11 cellular contexts compared by ENCODE assay signal in genomic region chr4:107619065-107619464, GRCh38.
DNase-seq lines count a peak whose midpoint lies in the region; ATAC-seq and TF ChIP-seq lines count a peak whose summit lies in the region.
"Had no signal": no experiment of that assay in that cellular context is flagged by ENCODE, and none has a peak within 500 bp of the region (broad histone marks: within the 10 kb centered on the region; RNA-seq: fewer than 3 reads in every experiment).

No MANE protein-coding gene starts in this region.

- ATAC-seq in left lung (peak; percentile 53), left colon (no peak)

- H3K36me3 Mint-ChIP-seq in activated CD4-positive, alpha-beta memory T cell treated with anti-CD3 and anti-CD28 coated beads for 36 hours = peaks cover 36% of the 10 kb centered on the region

- 11% methylated on average over 2 of the region's 2 CpGs for WGBS in mammary epithelial cell (ENCODE audit: low coverage, missing lambda C conversion rate)

- H3K27ac ChIP-seq in mammary epithelial cell (ENCODE audit: insufficient read depth, low read depth, low read length) = no peak overlapping the region
- H3K27ac ChIP-seq in left lung = no peak overlapping the region
- H3K27ac ChIP-seq: BLaER1 had no signal

- in situ Hi-C loops in mammary epithelial cell (cut with MboI; ENCODE audit: low sequenced_read_pairs in 2 of 2) = no loop called here
- in situ Hi-C loops in HAP-1 (cut with MboI; ENCODE audit: low sequenced_read_pairs) = no loop called here

- H3K4me3 ChIP-seq in mammary epithelial cell (replicated peaks in 1 of 3; ENCODE audit: insufficient read depth in 1 of 3, low read depth in 2 of 3, low read length in 3 of 3) = no peak overlapping the region
- H3K4me3 ChIP-seq in left lung = no peak overlapping the region
- H3K4me3 ChIP-seq in HAP-1 = no peak overlapping the region
- H3K4me3 ChIP-seq: BLaER1 had no signal

- CTCF ChIA-PET in mammary epithelial cell (lab: Charles Lee; ENCODE audit: low non-redundant PET) = no interaction called here
- CTCF ChIA-PET in activated CD4-positive, alpha-beta memory T cell treated with anti-CD3 and anti-CD28 coated beads for 36 hours (lab: Charles Lee) = no interaction called here

- POLR2A ChIA-PET in activated CD4-positive, alpha-beta memory T cell treated with anti-CD3 and anti-CD28 coated beads for 36 hours (lab: Charles Lee) = no interaction called here

- no peaks in the 10 kb centered on the region for H3K4me1 Mint-ChIP-seq in activated CD4-positive, alpha-beta memory T cell treated with anti-CD3 and anti-CD28 coated beads for 36 hours (ENCODE audit: low read depth)

- peaks cover 8% of the 10 kb centered on the region for H3K4me1 ChIP-seq in mammary epithelial cell (ENCODE audit: insufficient read depth, low read length)
- no peaks in the 10 kb centered on the region for H3K4me1 ChIP-seq in left lung
- H3K4me1 ChIP-seq in HAP-1 = peaks cover 3% of the 10 kb centered on the region; the same call in 1 of the 2 replicates
- H3K4me1 ChIP-seq: BLaER1 had no signal

- H3K27ac Mint-ChIP-seq in activated CD4-positive, alpha-beta memory T cell treated with anti-CD3 and anti-CD28 coated beads for 36 hours = no peak overlapping the region

- dilution Hi-C loops in mammary epithelial cell (cut with HindIII; ENCODE audit: low sequenced_read_pairs) = no loop called here

- H3K36me3 ChIP-seq in mammary epithelial cell (ENCODE audit: insufficient read depth, low read length) = no peaks in the 10 kb centered on the region
- H3K36me3 ChIP-seq in left lung = peaks cover 0 to 3% of the 10 kb centered on the region in 2 donors
- H3K36me3 ChIP-seq in HAP-1 (replicated peaks) = no peaks in the 10 kb centered on the region

- H3K9me3 Mint-ChIP-seq in activated CD4-positive, alpha-beta memory T cell treated with anti-CD3 and anti-CD28 coated beads for 36 hours = peaks cover 12% of the 10 kb centered on the region

- no peak for TF ChIP-seq CTCF in mammary epithelial cell (conservative IDR thresholded peaks at IDR 0.05 in 1 of 2, IDR thresholded peaks at IDR 0.05 in 1 of 2; ENCODE audit: extremely low read depth in 1 of 2, insufficient read depth in 1 of 2, low read depth in 1 of 2, low read length in 2 of 2)
- TF ChIP-seq CTCF in left lung (IDR thresholded peaks at IDR 0.05) = no peak

- H3K4me3 Mint-ChIP-seq in activated CD4-positive, alpha-beta memory T cell treated with anti-CD3 and anti-CD28 coated beads for 36 hours = no peak overlapping the region

- H3K9ac ChIP-seq in mammary epithelial cell (ENCODE audit: insufficient read depth, low read length) = no peak overlapping the region
- H3K9ac ChIP-seq: BLaER1 had no signal

- no peak overlapping the region for H3K4me2 ChIP-seq in mammary epithelial cell (ENCODE audit: insufficient read depth, low read depth, low read length)
- H3K4me2 ChIP-seq: BLaER1 had no signal

- H3K27me3 ChIP-seq in mammary epithelial cell (ENCODE audit: insufficient read depth, low read length) = no peaks in the 10 kb centered on the region
- H3K27me3 ChIP-seq in left lung = no peaks in the 10 kb centered on the region
- H3K27me3 ChIP-seq in HAP-1 (ENCODE audit: low read depth) = no peaks in the 10 kb centered on the region
- H3K27me3 ChIP-seq: BLaER1 had no signal

- no peak overlapping the region for H2AFZ ChIP-seq in mammary epithelial cell (ENCODE audit: low read depth, low read length)

- DNase-seq in A172 (ENCODE audit: low spot score) = peak; percentile 68
- DNase-seq in HS-5 (ENCODE audit: low read depth) = peak; percentile 32
- DNase-seq in mammary epithelial cell = peak; percentile 11
- DNase-seq in left lung = no peak
- DNase-seq in left colon = no peak
- DNase-seq in HAP-1 (ENCODE audit: low spot score in 2 of 2) = no peak
- DNase-seq in activated CD4-positive, alpha-beta memory T cell treated with anti-CD3 and anti-CD28 coated beads for 36 hours = no peak
- no peak for DNase-seq in amygdala (lab: John Stamatoyannopoulos, UW)
- DNase-seq: activated T-cell treated with anti-CD3 and anti-CD28 coated beads, Interleukin-2, amount 50 U/mL, for 1 hour; KG1 had no signal

- H3K27me3 Mint-ChIP-seq in activated CD4-positive, alpha-beta memory T cell treated with anti-CD3 and anti-CD28 coated beads for 36 hours = no peaks in the 10 kb centered on the region

- no peaks in the 10 kb centered on the region for H4K20me1 ChIP-seq in mammary epithelial cell (ENCODE audit: insufficient read depth, low read length)
- H4K20me1 ChIP-seq: BLaER1 had no signal

- H3K79me2 ChIP-seq in mammary epithelial cell (ENCODE audit: insufficient read depth, low read length) = no peaks in the 10 kb centered on the region

- intact Hi-C loops in mammary epithelial cell (cut with micrococcal nuclease) (no loop called here), left lung (cut with DNase I) (no loop called here), left colon (cut with DNase I, micrococcal nuclease) (no loop called here)
- intact Hi-C loops in activated CD4-positive, alpha-beta memory T cell treated with anti-CD3 and anti-CD28 coated beads for 36 hours (cut with micrococcal nuclease) = no loop called here

- BruUV-seq in mammary epithelial cell (replicated peaks; lab: Mats Ljungman, UMichigan) = no TSS peak

- no peaks in the 10 kb centered on the region for H3K9me3 ChIP-seq in mammary epithelial cell (replicated peaks; ENCODE audit: insufficient read depth, low read length)
- peaks cover 0 to 8% of the 10 kb centered on the region in 2 donors for H3K9me3 ChIP-seq in left lung
- H3K9me3 ChIP-seq in HAP-1 = no peaks in the 10 kb centered on the region

Comparison
In these comparisons a context has a peak if more than half of its experiments do, and no peak if none do; other contexts are left out.
1. DNase-seq: peak in A172 (single experiment), HS-5 (single experiment) and mammary epithelial cell (single experiment); none in left lung (0 of 2), left colon (0 of 2), HAP-1 (0 of 2), activated CD4-positive, alpha-beta memory T cell treated with anti-CD3 and anti-CD28 coated beads for 36 hours (single experiment) and amygdala (0 of 56).